ENCODE assay signal across 35 cellular contexts in genomic region chr20:31449511-31450128, GRCh38. TPM values are rescaled to one million over a fixed set of nuclear protein-coding genes. Genes with fewer than 3 reads are reported as not detected.
"Had no signal": no experiment of that assay in that cellular context is flagged by ENCODE, and none has a peak within 500 bp of the region (broad histone marks: within the 10 kb centered on the region; RNA-seq: fewer than 3 reads in every experiment).

No MANE protein-coding gene starts in this region.

- H3K27me3 ChIP-seq: colonic mucosa, gastrocnemius medialis had no signal

- H3K4me3 ChIP-seq: colonic mucosa, esophagus squamous epithelium, gastrocnemius medialis, heart right ventricle, left lung, lower lobe of right lung, mucosa of descending colon had no signal

- H3K4me1 Mint-ChIP-seq: endodermal cell, mesothelial cell of epicardium, naive B cell had no signal

- H3K36me3 Mint-ChIP-seq: naive B cell had no signal

- FAIRE-seq: endometrium, islet of Langerhans, keratinocyte had no signal

- H3K36me3 ChIP-seq: colonic mucosa, esophagus squamous epithelium, gastrocnemius medialis, heart right ventricle, left lung, lower lobe of right lung had no signal

- H3K4me1 ChIP-seq: colonic mucosa, esophagus squamous epithelium, gastrocnemius medialis, heart right ventricle, left lung, lower lobe of right lung had no signal

- H3K4me3 Mint-ChIP-seq: dendritic cell treated with granulocyte-macrophage colony-stimulating factor and Interleukin-4, amounts not matched to agents 40 ng/mL and 50 ng/mL, for 4 days; effector memory CD8-positive, alpha-beta T cell; endodermal cell; mesothelial cell of epicardium; naive B cell had no signal

- H3K27ac ChIP-seq: colonic mucosa, epithelial cell of prostate, esophagus squamous epithelium, gastrocnemius medialis, heart right ventricle, left lung, lower lobe of right lung had no signal

- H3K9me3 Mint-ChIP-seq: dendritic cell treated with granulocyte-macrophage colony-stimulating factor and Interleukin-4, amounts not matched to agents 40 ng/mL and 50 ng/mL, for 4 days; effector memory CD8-positive, alpha-beta T cell had no signal

- H3K9me3 ChIP-seq: colonic mucosa, esophagus squamous epithelium, gastrocnemius medialis, left lung, lower lobe of right lung, mucosa of descending colon had no signal

- H3K27ac Mint-ChIP-seq: dendritic cell treated with granulocyte-macrophage colony-stimulating factor and Interleukin-4, amounts not matched to agents 40 ng/mL and 50 ng/mL, for 4 days; effector memory CD8-positive, alpha-beta T cell; endodermal cell; mesothelial cell of epicardium; naive B cell had no signal

- ATAC-seq: effector memory CD8-positive, alpha-beta T cell; esophagus mucosa; gastrocnemius medialis; heart right ventricle; left cardiac atrium; left lung; left ventricle myocardium superior; lower lobe of right lung; mucosa of descending colon had no signal

- DNase-seq: colonic mucosa; cortex of kidney; effector CD8-positive, alpha-beta T cell; effector memory CD8-positive, alpha-beta T cell; endodermal cell; erythroblast; esophagus squamous epithelium; foreskin fibroblast; foreskin melanocyte; gastrocnemius medialis; glutamatergic neuron; head of caudate nucleus; heart right ventricle; hippocampal formation; left cardiac atrium; left lung; left ventricle myocardium superior; lower lobe of right lung; mesenchymal stem cell; mucosa of descending colon; naive B cell had no signal

RNA-seq across cellular contexts. Expression of gene DEFB123, which starts 9.2 kb away (rescaled TPM):
- total RNA-seq: colonic mucosa, dermis microvascular lymphatic vessel endothelial cell, endodermal cell, esophagus mucosa, esophagus squamous epithelium, gastrocnemius medialis, glomerular endothelial cell, heart right ventricle, kidney epithelial cell, left cardiac atrium, left lung, left ventricle myocardium superior, lower leg skin, lower lobe of right lung, lung microvascular endothelial cell, mesenteric fat pad, mesothelial cell of epicardium, mucosa of descending colon, myocyte had no signal
- polyA plus RNA-seq: heart right ventricle, keratinocyte had no signal

RNA-seq across cellular contexts. Expression of gene DEFB124, which starts 25.3 kb away (rescaled TPM):
- total RNA-seq: colonic mucosa, dermis microvascular lymphatic vessel endothelial cell, endodermal cell, esophagus mucosa, esophagus squamous epithelium, gastrocnemius medialis, glomerular endothelial cell, kidney epithelial cell, left lung, left ventricle myocardium superior, lower leg skin, lower lobe of right lung, lung microvascular endothelial cell, mesothelial cell of epicardium, mucosa of descending colon, myocyte had no signal
- polyA plus RNA-seq: keratinocyte had no signal

RNA-seq across cellular contexts. Expression of gene REM1, which starts 25.5 kb away (rescaled TPM):
- total RNA-seq: dermis microvascular lymphatic vessel endothelial cell, endodermal cell, glomerular endothelial cell, kidney epithelial cell, lung microvascular endothelial cell, mesothelial cell of epicardium had no signal
- polyA plus RNA-seq: keratinocyte had no signal

RNA-seq across cellular contexts. Expression of gene DEFB121, which starts 43.6 kb away (rescaled TPM):
- total RNA-seq: colonic mucosa, dermis microvascular lymphatic vessel endothelial cell, endodermal cell, esophagus mucosa, esophagus squamous epithelium, gastrocnemius medialis, glomerular endothelial cell, heart right ventricle, kidney epithelial cell, left cardiac atrium, left lung, left ventricle myocardium superior, lower leg skin, lower lobe of right lung, lung microvascular endothelial cell, mesenteric fat pad, mesothelial cell of epicardium, mucosa of descending colon, myocyte had no signal
- polyA plus RNA-seq: heart right ventricle, keratinocyte had no signal

RNA-seq across cellular contexts. Expression of gene DEFB119, which starts 59.2 kb away (rescaled TPM):
- total RNA-seq: colonic mucosa, dermis microvascular lymphatic vessel endothelial cell, endodermal cell, esophagus mucosa, esophagus squamous epithelium, gastrocnemius medialis, glomerular endothelial cell, heart right ventricle, kidney epithelial cell, left cardiac atrium, left lung, left ventricle myocardium superior, lower leg skin, lower lobe of right lung, lung microvascular endothelial cell, mesenteric fat pad, mesothelial cell of epicardium, mucosa of descending colon, myocyte had no signal
- polyA plus RNA-seq: heart right ventricle, keratinocyte had no signal
